1 cellular context compared by ENCODE assay signal in the genomic region with DNA sequence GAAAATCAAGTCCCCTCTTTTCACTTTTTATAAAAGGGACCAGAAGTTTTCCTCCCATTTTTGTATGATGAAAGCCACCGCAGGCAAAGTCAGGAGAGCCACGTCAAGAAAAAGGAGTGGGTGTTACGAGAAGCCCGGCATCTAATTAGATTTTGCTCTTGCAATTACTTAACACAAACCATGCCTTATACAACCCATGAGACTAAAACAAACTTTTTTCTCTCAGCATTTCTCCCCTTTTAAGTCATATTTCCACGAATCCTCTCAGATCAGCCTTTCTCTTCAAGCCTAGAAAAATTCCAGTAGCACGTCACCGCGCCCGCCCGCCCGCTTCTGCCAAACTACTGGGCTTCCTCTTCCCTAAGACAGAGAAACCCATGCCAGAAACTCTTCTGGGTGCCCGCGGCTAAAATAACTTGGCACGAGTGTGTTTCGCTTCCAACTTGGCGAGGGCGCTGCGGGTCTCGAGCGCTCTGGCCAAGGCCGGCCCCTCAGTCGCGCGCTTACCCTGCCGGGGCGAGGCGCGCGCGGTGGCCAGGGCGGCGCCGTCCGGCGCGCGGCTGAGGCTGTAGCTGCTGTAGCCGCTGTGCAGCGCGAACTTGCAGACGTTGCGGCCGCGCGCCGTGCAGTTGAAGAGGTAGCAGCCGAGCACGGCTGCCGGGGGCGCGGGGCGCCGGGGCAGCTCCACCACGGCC.
TF ChIP-seq lines count a peak whose summit lies in the region.

No MANE protein-coding gene starts in this region.

TF ChIP-seq in HepG2, 621 proteins besides CTCF, POLR2A, EP300 and RAD21 (continued from another document):
- TF ChIP-seq TAF1 (CRISPR knock-in tag; IDR thresholded peaks at IDR 0.05) (peak; percentile 14; the same call in 1 of the 2 replicates), MYC (CRISPR knock-in tag; IDR thresholded peaks at IDR 0.05; ENCODE audit: borderline replicate concordance) (0 out of 2 replicates have a peak, but pooled peaks have one; percentile 12), GPN1 (CRISPR knock-in tag; IDR thresholded peaks at IDR 0.05; ENCODE audit: borderline replicate concordance) (no peak), ELK4 (CRISPR knock-in tag; IDR thresholded peaks at IDR 0.05; ENCODE audit: borderline replicate concordance) (no peak), ZNF546 (CRISPR knock-in tag; conservative IDR thresholded peaks at IDR 0.05) (no peak), BATF2 (CRISPR knock-in tag; IDR thresholded peaks at IDR 0.05) (no peak), AKAP8 (CRISPR knock-in tag; IDR thresholded peaks at IDR 0.05) (no peak), RFXAP (CRISPR knock-in tag; IDR thresholded peaks at IDR 0.05; ENCODE audit: borderline replicate concordance) (0 out of 2 replicates have a peak, but pooled peaks have one; percentile 8), MED1 (CRISPR knock-in tag; IDR thresholded peaks at IDR 0.05) (no peak), MXD4 (CRISPR knock-in tag; IDR thresholded peaks at IDR 0.05) (0 out of 2 replicates have a peak, but pooled peaks have one; percentile 14), YY1 (IDR thresholded peaks at IDR 0.05; ENCODE audit: insufficient read depth, insufficient replicate concordance, low read depth, low read length) (peak; percentile 30), HNF4G (IDR thresholded peaks at IDR 0.05; ENCODE audit: borderline replicate concordance, low read depth, low read length) (no peak), HNF4G (CRISPR knock-in tag; IDR thresholded peaks at IDR 0.05; ENCODE audit: borderline replicate concordance, low read depth) (no peak), TFDP1 (CRISPR knock-in tag; IDR thresholded peaks at IDR 0.05; ENCODE audit: borderline replicate concordance) (peak; percentile 61; the same call in 1 of the 2 replicates), ZNF343 (CRISPR knock-in tag; IDR thresholded peaks at IDR 0.05) (no peak), KLF6 (CRISPR knock-in tag; IDR thresholded peaks at IDR 0.05) (0 out of 2 replicates have a peak, but pooled peaks have one; percentile 15), DMAP1 (CRISPR knock-in tag; IDR thresholded peaks at IDR 0.05) (0 out of 2 replicates have a peak, but pooled peaks have one; percentile 36), NR2C2 (CRISPR knock-in tag; IDR thresholded peaks at IDR 0.05; ENCODE audit: borderline replicate concordance) (no peak), ZNF256 (CRISPR knock-in tag; conservative IDR thresholded peaks at IDR 0.05) (no peak), PLRG1 (conservative IDR thresholded peaks at IDR 0.05) (no peak), ZSCAN20 (CRISPR knock-in tag; IDR thresholded peaks at IDR 0.05; ENCODE audit: borderline replicate concordance) (peak; percentile 83)
- TF ChIP-seq, protein P1, sequence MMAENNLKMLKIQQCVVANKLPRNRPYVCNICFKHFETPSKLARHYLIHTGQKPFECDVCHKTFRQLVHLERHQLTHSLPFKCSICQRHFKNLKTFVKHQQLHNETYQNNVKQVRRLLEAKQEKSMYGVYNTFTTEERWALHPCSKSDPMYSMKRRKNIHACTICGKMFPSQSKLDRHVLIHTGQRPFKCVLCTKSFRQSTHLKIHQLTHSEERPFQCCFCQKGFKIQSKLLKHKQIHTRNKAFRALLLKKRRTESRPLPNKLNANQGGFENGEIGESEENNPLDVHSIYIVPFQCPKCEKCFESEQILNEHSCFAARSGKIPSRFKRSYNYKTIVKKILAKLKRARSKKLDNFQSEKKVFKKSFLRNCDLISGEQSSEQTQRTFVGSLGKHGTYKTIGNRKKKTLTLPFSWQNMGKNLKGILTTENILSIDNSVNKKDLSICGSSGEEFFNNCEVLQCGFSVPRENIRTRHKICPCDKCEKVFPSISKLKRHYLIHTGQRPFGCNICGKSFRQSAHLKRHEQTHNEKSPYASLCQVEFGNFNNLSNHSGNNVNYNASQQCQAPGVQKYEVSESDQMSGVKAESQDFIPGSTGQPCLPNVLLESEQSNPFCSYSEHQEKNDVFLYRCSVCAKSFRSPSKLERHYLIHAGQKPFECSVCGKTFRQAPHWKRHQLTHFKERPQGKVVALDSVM (CRISPR knock-in tag; IDR thresholded peaks at IDR 0.05) = 0 out of 2 replicates have a peak, but pooled peaks have one; percentile 7
- TF ChIP-seq, protein P2, sequence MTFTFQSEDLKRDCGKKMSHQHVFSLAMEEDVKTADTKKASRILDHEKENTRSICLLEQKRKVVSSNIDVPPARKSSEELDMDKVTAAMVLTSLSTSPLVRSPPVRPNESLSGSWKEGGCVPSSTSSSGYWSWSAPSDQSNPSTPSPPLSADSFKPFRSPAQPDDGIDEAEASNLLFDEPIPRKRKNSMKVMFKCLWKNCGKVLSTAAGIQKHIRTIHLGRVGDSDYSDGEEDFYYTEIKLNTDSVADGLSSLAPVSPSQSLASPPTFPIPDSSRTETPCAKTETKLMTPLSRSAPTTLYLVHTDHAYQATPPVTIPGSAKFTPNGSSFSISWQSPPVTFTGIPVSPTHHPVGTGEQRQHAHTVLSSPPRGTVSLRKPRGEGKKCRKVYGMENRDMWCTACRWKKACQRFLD (CRISPR knock-in tag; IDR thresholded peaks at IDR 0.05; ENCODE audit: borderline replicate concordance) = no peak
- TF ChIP-seq, protein P3, sequence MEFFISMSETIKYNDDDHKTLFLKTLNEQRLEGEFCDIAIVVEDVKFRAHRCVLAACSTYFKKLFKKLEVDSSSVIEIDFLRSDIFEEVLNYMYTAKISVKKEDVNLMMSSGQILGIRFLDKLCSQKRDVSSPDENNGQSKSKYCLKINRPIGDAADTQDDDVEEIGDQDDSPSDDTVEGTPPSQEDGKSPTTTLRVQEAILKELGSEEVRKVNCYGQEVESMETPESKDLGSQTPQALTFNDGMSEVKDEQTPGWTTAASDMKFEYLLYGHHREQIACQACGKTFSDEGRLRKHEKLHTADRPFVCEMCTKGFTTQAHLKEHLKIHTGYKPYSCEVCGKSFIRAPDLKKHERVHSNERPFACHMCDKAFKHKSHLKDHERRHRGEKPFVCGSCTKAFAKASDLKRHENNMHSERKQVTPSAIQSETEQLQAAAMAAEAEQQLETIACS (CRISPR knock-in tag; IDR thresholded peaks at IDR 0.05) = peak; percentile 86
- TF ChIP-seq, protein P4, sequence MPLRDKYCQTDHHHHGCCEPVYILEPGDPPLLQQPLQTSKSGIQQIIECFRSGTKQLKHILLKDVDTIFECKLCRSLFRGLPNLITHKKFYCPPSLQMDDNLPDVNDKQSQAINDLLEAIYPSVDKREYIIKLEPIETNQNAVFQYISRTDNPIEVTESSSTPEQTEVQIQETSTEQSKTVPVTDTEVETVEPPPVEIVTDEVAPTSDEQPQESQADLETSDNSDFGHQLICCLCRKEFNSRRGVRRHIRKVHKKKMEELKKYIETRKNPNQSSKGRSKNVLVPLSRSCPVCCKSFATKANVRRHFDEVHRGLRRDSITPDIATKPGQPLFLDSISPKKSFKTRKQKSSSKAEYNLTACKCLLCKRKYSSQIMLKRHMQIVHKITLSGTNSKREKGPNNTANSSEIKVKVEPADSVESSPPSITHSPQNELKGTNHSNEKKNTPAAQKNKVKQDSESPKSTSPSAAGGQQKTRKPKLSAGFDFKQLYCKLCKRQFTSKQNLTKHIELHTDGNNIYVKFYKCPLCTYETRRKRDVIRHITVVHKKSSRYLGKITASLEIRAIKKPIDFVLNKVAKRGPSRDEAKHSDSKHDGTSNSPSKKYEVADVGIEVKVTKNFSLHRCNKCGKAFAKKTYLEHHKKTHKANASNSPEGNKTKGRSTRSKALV (CRISPR knock-in tag; IDR thresholded peaks at IDR 0.05) = peak; percentile 98
- TF ChIP-seq, protein P5, sequence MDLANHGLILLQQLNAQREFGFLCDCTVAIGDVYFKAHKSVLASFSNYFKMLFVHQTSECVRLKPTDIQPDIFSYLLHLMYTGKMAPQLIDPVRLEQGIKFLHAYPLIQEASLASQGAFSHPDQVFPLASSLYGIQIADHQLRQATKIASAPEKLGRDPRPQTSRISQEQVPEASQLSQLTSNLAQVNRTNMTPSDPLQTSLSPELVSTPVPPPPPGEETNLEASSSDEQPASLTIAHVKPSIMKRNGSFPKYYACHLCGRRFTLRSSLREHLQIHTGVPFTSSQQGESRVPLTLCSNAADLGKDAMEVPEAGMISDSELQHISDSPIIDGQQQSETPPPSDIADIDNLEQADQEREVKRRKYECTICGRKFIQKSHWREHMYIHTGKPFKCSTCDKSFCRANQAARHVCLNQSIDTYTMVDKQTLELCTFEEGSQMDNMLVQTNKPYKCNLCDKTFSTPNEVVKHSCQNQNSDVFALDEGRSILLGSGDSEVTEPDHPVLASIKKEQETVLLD (CRISPR knock-in tag; IDR thresholded peaks at IDR 0.05; ENCODE audit: low read depth) = no peak
- TF ChIP-seq, protein P6, sequence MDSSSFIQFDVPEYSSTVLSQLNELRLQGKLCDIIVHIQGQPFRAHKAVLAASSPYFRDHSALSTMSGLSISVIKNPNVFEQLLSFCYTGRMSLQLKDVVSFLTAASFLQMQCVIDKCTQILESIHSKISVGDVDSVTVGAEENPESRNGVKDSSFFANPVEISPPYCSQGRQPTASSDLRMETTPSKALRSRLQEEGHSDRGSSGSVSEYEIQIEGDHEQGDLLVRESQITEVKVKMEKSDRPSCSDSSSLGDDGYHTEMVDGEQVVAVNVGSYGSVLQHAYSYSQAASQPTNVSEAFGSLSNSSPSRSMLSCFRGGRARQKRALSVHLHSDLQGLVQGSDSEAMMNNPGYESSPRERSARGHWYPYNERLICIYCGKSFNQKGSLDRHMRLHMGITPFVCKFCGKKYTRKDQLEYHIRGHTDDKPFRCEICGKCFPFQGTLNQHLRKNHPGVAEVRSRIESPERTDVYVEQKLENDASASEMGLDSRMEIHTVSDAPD (CRISPR knock-in tag; IDR thresholded peaks at IDR 0.05) = no peak
- TF ChIP-seq, protein P7, sequence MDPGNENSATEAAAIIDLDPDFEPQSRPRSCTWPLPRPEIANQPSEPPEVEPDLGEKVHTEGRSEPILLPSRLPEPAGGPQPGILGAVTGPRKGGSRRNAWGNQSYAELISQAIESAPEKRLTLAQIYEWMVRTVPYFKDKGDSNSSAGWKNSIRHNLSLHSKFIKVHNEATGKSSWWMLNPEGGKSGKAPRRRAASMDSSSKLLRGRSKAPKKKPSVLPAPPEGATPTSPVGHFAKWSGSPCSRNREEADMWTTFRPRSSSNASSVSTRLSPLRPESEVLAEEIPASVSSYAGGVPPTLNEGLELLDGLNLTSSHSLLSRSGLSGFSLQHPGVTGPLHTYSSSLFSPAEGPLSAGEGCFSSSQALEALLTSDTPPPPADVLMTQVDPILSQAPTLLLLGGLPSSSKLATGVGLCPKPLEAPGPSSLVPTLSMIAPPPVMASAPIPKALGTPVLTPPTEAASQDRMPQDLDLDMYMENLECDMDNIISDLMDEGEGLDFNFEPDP (CRISPR knock-in tag; conservative IDR thresholded peaks at IDR 0.05) = peak; percentile 57; the same call in 1 of the 2 replicates
